Comparison of ENCODE assay signal across 29 cellular contexts in the genomic region with DNA sequence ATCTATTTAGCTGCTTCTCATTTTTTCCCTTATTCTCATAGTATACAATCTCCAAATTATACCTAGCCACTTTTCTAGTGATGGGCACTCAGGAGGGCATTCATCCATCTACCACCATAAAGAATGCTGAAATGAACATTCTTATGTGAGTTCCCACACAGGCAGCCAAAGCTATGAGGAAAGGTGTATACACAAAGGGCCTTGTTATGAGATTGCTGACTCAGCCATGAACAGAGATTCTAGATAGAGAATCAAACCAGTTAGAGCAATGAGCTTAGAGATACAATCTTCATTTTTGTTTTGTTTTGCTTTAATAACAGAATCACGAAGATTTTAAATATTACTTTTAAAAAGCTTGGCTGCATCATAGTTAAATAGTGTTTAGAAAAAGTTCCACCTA. TPM values are rescaled to one million over a fixed set of nuclear protein-coding genes. Genes with fewer than 3 reads are reported as not detected.
DNase-seq lines count a peak whose midpoint lies in the region; ATAC-seq, FAIRE-seq and TF ChIP-seq lines count a peak whose summit lies in the region.
"Had no signal": no experiment of that assay in that cellular context is flagged by ENCODE, and none has a peak within 500 bp of the region (broad histone marks: within the 10 kb centered on the region; RNA-seq: fewer than 3 reads in every experiment).

No MANE protein-coding gene starts in this region.

- POLR2A ChIA-PET in SK-N-SH (lab: Yijun Ruan, JAX) = no interaction called here
- POLR2A ChIA-PET in K562 (lab: Yijun Ruan, JAX) = no interaction called here

- in situ Hi-C loops in K562 (cut with MboI) = no loop called here

- H3K79me2 ChIP-seq in SK-N-SH (ENCODE audit: insufficient read depth) = no peaks in the 10 kb centered on the region
- H3K79me2 ChIP-seq in K562 (ENCODE audit: control insufficient read depth, insufficient read depth, low read length) = no peaks in the 10 kb centered on the region
- no peaks in the 10 kb centered on the region for H3K79me2 ChIP-seq in parathyroid adenoma

- H3K27ac ChIP-seq in SK-N-SH (ENCODE audit: low read depth in 2 of 2, low read length in 1 of 2) (no peak overlapping the region), K562 (ENCODE audit: extremely low read depth, low read depth, low read length) (no peak overlapping the region), parathyroid adenoma (no peak overlapping the region)
- H3K27ac ChIP-seq: 22Rv1, PC-9, SJCRH30 had no signal

- no peak for FAIRE-seq in K562 (lab: Jason Lieb, UNC)
- FAIRE-seq: GM12892, GM19239, H54 had no signal

- BruUV-seq in K562 (replicated peaks; lab: Mats Ljungman, UMichigan) = no TSS peak

- H3F3A ChIP-seq in SK-N-SH (replicated peaks; ENCODE audit: insufficient read depth) = no peaks in the 10 kb centered on the region

- ATAC-seq in SK-N-SH treated with all-trans-retinoic acid at 6 μM for 48 hours (no peak), K562 (no peak), HG02870 (IDR thresholded peaks at IDR 0.05; ENCODE audit: unreplicated experiment) (no peak)
- ATAC-seq: Right ventricle myocardium inferior had no signal

- 62% methylated on average over 1 of the region's 1 CpG for WGBS in SK-N-SH (ENCODE audit: low lambda C conversion rate)
- WGBS in K562 (ENCODE audit: insufficient coverage, low coverage, missing lambda C conversion rate) = 0% methylated on average over 1 of the region's 1 CpG

- H3K9me3 ChIP-seq in SK-N-SH (no peaks in the 10 kb centered on the region), K562 (replicated peaks; ENCODE audit: control insufficient read depth, insufficient read depth, low read depth, low read length) (no peaks in the 10 kb centered on the region), parathyroid adenoma (ENCODE audit: control insufficient read depth, low read length) (no peaks in the 10 kb centered on the region)
- H3K9me3 ChIP-seq: BE2C, SJCRH30 had no signal

- TF ChIP-seq CTCF in SK-N-SH (IDR thresholded peaks at IDR 0.05) (no peak), K562 (IDR thresholded peaks at IDR 0.05 in 2 of 3, conservative IDR thresholded peaks at IDR 0.05 in 1 of 3; ENCODE audit: insufficient read depth in 2 of 3, low read depth in 1 of 3, low read length in 3 of 3) (no peak), parathyroid adenoma (IDR thresholded peaks at IDR 0.05) (no peak)

- H3K4me2 ChIP-seq in SK-N-SH (no peak overlapping the region), K562 (ENCODE audit: insufficient read depth, low read length) (no peak overlapping the region), parathyroid adenoma (ENCODE audit: low read length) (peak overlapping the region; percentile 47)
- H3K4me2 ChIP-seq: PC-9 had no signal

- TF ChIP-seq EP300 in SK-N-SH (IDR thresholded peaks at IDR 0.05; ENCODE audit: borderline replicate concordance in 1 of 2, low read depth in 1 of 2, low read length in 1 of 2) (no peak), K562 (IDR thresholded peaks at IDR 0.05; ENCODE audit: low read length) (no peak)

- H4K20me1 ChIP-seq in SK-N-SH (ENCODE audit: insufficient read depth) = no peaks in the 10 kb centered on the region
- H4K20me1 ChIP-seq in K562 (replicated peaks; ENCODE audit: control insufficient read depth, insufficient read depth, low read length) = no peaks in the 10 kb centered on the region

- TF ChIP-seq RAD21 in SK-N-SH (IDR thresholded peaks at IDR 0.05; ENCODE audit: low read length) = no peak
- TF ChIP-seq RAD21 in K562 (CRISPR knock-in tag; conservative IDR thresholded peaks at IDR 0.05 in 1 of 2, IDR thresholded peaks at IDR 0.05 in 1 of 2) = no peak

- H2AFZ ChIP-seq in SK-N-SH (ENCODE audit: low read depth) (peak overlapping the region; percentile 27; the same call in 1 of the 2 replicates), K562 (ENCODE audit: low read depth, low read length) (no peak overlapping the region), parathyroid adenoma (no peak overlapping the region)
- H2AFZ ChIP-seq: PC-9 had no signal

- no peaks in the 10 kb centered on the region for H3K27me3 ChIP-seq in SK-N-SH (ENCODE audit: insufficient read depth)
- H3K27me3 ChIP-seq in K562 (ENCODE audit: control insufficient read depth in 2 of 2, insufficient read depth in 2 of 2, low read length in 2 of 2) = peaks cover 0 to 11% of the 10 kb centered on the region in 2 experiments; a peak in 2 of 5 replicates
- H3K27me3 ChIP-seq in parathyroid adenoma (ENCODE audit: control insufficient read depth, insufficient read depth, low read length) = no peaks in the 10 kb centered on the region
- H3K27me3 ChIP-seq: SJCRH30 had no signal

- intact Hi-C loops in K562 (cut with micrococcal nuclease) = no loop called here

- CTCF ChIA-PET in SK-N-SH (lab: Yijun Ruan, JAX) (interaction anchor here (1.6 kb wide), 1 partner anchor 108 kb away, joined by 7 read pairs; no protein-coding TSS in a partner anchor), K562 (lab: Yijun Ruan, JAX; ENCODE audit: low intra/inter-chr PET ratio) (no interaction called here)

- H3K4me3 ChIP-seq in SK-N-SH (ENCODE audit: low read depth in 2 of 2, low read length in 1 of 2) = no peak overlapping the region
- H3K4me3 ChIP-seq in K562 = no peak overlapping the region
- peak overlapping the region; percentile 17 for H3K4me3 ChIP-seq in parathyroid adenoma (ENCODE audit: low read depth, low read length)
- H3K4me3 ChIP-seq: PC-9, SJCRH30 had no signal

- DNase-seq in SK-N-SH = no peak
- DNase-seq in K562 (ENCODE audit: extremely low read depth in 1 of 4, low spot score in 3 of 4) = no peak
- peak; percentile 26 for DNase-seq in kidney tubule cell (ENCODE audit: low spot score)
- DNase-seq in NCI-H1436 (lab: John Stamatoyannopoulos, UW) = no peak
- DNase-seq in DMS53 treated with DMSO at 0.1 percent for 48 hours (lab: John Stamatoyannopoulos, UW; ENCODE audit: unreplicated experiment) = no peak
- DNase-seq: ACHN; BE2C; CD8-positive, alpha-beta memory T cell; DMS 273 treated with DMSO at 0.1 percent for 48 hours; DND-41; KG1; NCI-H1092; NCI-H1417 treated with DMSO at 0.1 percent for 48 hours; NCI-H187 treated with DMSO at 0.1 percent for 48 hours; NCI-H2107; NCI-H446 treated with DMSO at 0.1 percent for 48 hours; NCI-H526; NCI-H82; NK-92 treated with Interleukin-12 subunit alpha and Interleukin-12 subunit beta, amount 100 ng/mL, for 24 hours; PC-9; SJCRH30 had no signal

- H3K4me1 ChIP-seq in SK-N-SH (ENCODE audit: control insufficient read depth in 1 of 2, insufficient read depth in 2 of 2, low read depth in 1 of 2, low read length in 1 of 2) (no peaks in the 10 kb centered on the region; a peak in 2 of 4 replicates), K562 (replicated peaks in 1 of 2; ENCODE audit: control insufficient read depth in 2 of 2, insufficient read depth in 2 of 2, low read length in 2 of 2) (no peaks in the 10 kb centered on the region; a peak in 1 of 5 replicates), parathyroid adenoma (peaks cover 7% of the 10 kb centered on the region)
- H3K4me1 ChIP-seq: BE2C, SJCRH30 had no signal

- no peaks in the 10 kb centered on the region for H3K36me3 ChIP-seq in SK-N-SH (replicated peaks in 1 of 2; ENCODE audit: control insufficient read depth in 1 of 2, insufficient read depth in 2 of 2, low read length in 1 of 2)
- no peaks in the 10 kb centered on the region for H3K36me3 ChIP-seq in K562 (ENCODE audit: control insufficient read depth, insufficient read depth, low read length)
- no peaks in the 10 kb centered on the region for H3K36me3 ChIP-seq in parathyroid adenoma (ENCODE audit: control insufficient read depth, insufficient read depth, low read length)
- H3K36me3 ChIP-seq: BE2C, SJCRH30 had no signal

- H3K9me2 ChIP-seq in SK-N-SH = no peaks in the 10 kb centered on the region

- no peaks in the 10 kb centered on the region for H3K9me1 ChIP-seq in K562 (ENCODE audit: control insufficient read depth, insufficient read depth, low read length)

- H3K9ac ChIP-seq in SK-N-SH = no peak overlapping the region
- H3K9ac ChIP-seq in K562 (ENCODE audit: insufficient read depth in 1 of 2, low read depth in 2 of 2, low read length in 2 of 2) = no peak overlapping the region
- no peak overlapping the region for H3K9ac ChIP-seq in parathyroid adenoma

- TF ChIP-seq POLR2A in K562 (conservative IDR thresholded peaks at IDR 0.05) = no peak

TF ChIP-seq in SK-N-SH, 30 proteins besides CTCF, POLR2A, EP300 and RAD21 (continues in another document):
- TF ChIP-seq TEAD4 (IDR thresholded peaks at IDR 0.05; ENCODE audit: borderline replicate concordance, insufficient read depth) (no peak), FOSL2 (IDR thresholded peaks at IDR 0.05; ENCODE audit: borderline replicate concordance, low read depth) (no peak), TAF1 (IDR thresholded peaks at IDR 0.05; ENCODE audit: borderline replicate concordance, low read depth, low read length) (no peak)

TF ChIP-seq in SK-N-SH treated with all-trans-retinoic acid at 6 μM for 48 hours, 23 proteins besides CTCF, POLR2A, EP300 and RAD21 (continues in another document):
- no peak for TF ChIP-seq RARB (CRISPR knock-in tag; IDR thresholded peaks at IDR 0.05)
- no peak for TF ChIP-seq ARNTL (CRISPR knock-in tag; IDR thresholded peaks at IDR 0.05; ENCODE audit: borderline replicate concordance, low read depth)

TF ChIP-seq in K562, 482 proteins besides CTCF, POLR2A, EP300 and RAD21 (continues in another document):
- peak; percentile 48; the same call in 1 of the 2 replicates for TF ChIP-seq MAFG (tag; conservative IDR thresholded peaks at IDR 0.05)
- peak; percentile 65 for TF ChIP-seq ZNF316 (IDR thresholded peaks at IDR 0.05)
- no peak; the same call in 1 of the 2 replicates for TF ChIP-seq MAFF (IDR thresholded peaks at IDR 0.05; ENCODE audit: low read length)

RNA-seq across cellular contexts. Expression of gene TNKS2, which starts 54.8 kb away (rescaled TPM):
- polyA plus RNA-seq in SK-N-SH (2012; rRNA removed) = 12.5 and 18.1 TPM in 2 replicates
- polyA plus RNA-seq in SK-N-SH (2012; cell fraction: cytosol; rRNA removed) = 16.3 and 17.7 TPM in 2 replicates
- polyA plus RNA-seq in SK-N-SH (2012; cell fraction: nucleus; rRNA removed) = 10.6 and 21.8 TPM in 2 replicates
- 13.9 and 33.4 TPM in 2 replicates for total RNA-seq in K562 (2011; cell fraction: chromatin; rRNA removed; ENCODE audit: low replicate concordance)
- total RNA-seq in K562 (2011; cell fraction: nucleolus; rRNA removed) = 8.2 and 10.7 TPM in 2 replicates
- total RNA-seq in K562 (2011; cell fraction: nucleoplasm; rRNA removed) = 15.0 and 18.2 TPM in 2 replicates
- 8.6 and 10.8 TPM in 2 replicates for total RNA-seq in K562 (2014; rRNA removed)
- total RNA-seq in K562 (2014; rRNA removed; fragmentation: Illumina TruSeq; extraction: Trizol) = 7.0 and 8.4 TPM in 2 replicates
- 5.1 and 5.8 TPM in 2 replicates for total RNA-seq in K562 (2015; rRNA removed; fragmentation: Illumina TruSeq; extraction: Trizol)
- total RNA-seq in K562 (2021) = 13.5 and 15.2 TPM in 2 replicates
- 15.2 and 19.8 TPM in 2 replicates for polyA plus RNA-seq in K562 (2011; rRNA removed)
- 4.8 and 7.6 TPM in 2 replicates for polyA plus RNA-seq in K562 (2011; cell fraction: cytosol; rRNA removed)
- 13.3 and 16.1 TPM in 2 replicates for polyA plus RNA-seq in K562 (2011; cell fraction: nucleus; rRNA removed)
- 8.8 and 14.0 TPM in 2 replicates for polyA plus RNA-seq in K562 (2012)
- 12.9 and 14.1 TPM in 2 replicates for polyA plus RNA-seq in K562 (2014; fragmentation: Illumina TruSeq; extraction: Trizol)
- polyA plus RNA-seq in K562 (2014; fragmentation: Nextera tagmentation; extraction: Ambion mirVana) = 1 to 10 TPM; 3.5 to 6.0 TPM
- 9.2 TPM in 2 replicates for polyA plus RNA-seq in K562 (2014; rRNA removed)
- polyA minus RNA-seq in K562 (2011; rRNA and poly(A)+ RNA removed) = 42.3 and 42.4 TPM in 2 replicates
- 11.8 and 15.7 TPM in 2 replicates for polyA minus RNA-seq in K562 (2011; cell fraction: cytosol; rRNA and poly(A)+ RNA removed)
- polyA minus RNA-seq in K562 (2011; cell fraction: nucleus; rRNA and poly(A)+ RNA removed) = 11.2 and 19.1 TPM in 2 replicates
